In the genomic region with DNA sequence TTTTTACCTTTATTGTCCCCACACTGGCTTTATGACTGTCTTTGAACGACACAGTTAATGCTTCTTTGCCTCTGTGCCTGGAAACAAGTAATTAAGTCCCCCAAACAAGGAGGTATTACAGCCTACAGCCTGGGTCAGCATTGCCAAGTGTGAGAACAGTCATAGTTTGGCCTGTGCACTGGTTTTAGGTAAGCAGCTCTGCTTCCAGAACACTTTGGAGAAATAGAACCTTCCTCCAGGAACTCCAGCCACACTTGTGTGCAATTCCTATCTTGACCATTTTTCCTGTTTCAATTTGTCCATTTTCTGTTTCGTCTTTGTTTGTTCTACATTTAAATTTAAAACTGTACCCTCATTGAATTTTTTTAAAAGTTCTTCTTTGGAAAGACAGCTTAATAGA, we compare ENCODE assay signal across 14 cellular contexts.
DNase-seq lines count a peak whose midpoint lies in the region; TF ChIP-seq lines count a peak whose summit lies in the region.
"Had no signal": no experiment of that assay in that cellular context is flagged by ENCODE, and none has a peak within 500 bp of the region (broad histone marks: within the 10 kb centered on the region; RNA-seq: fewer than 3 reads in every experiment).

No MANE protein-coding gene starts in this region.

- H3K36me3 Mint-ChIP-seq in Calu3 (ENCODE audit: insufficient read depth, unreplicated experiment) = no peaks in the 10 kb centered on the region
- no peaks in the 10 kb centered on the region for H3K36me3 Mint-ChIP-seq in glutamatergic neuron (ENCODE audit: unreplicated experiment)
- H3K36me3 Mint-ChIP-seq: IgD-negative memory B cell had no signal

- H3K27ac Mint-ChIP-seq in Calu3 (ENCODE audit: unreplicated experiment) (peak overlapping the region; percentile 89), glutamatergic neuron (ENCODE audit: unreplicated experiment) (no peak overlapping the region)
- H3K27ac Mint-ChIP-seq: CD4-positive, alpha-beta T cell; IgD-negative memory B cell had no signal

- H3K9me3 Mint-ChIP-seq in Calu3 (ENCODE audit: low read depth, unreplicated experiment) = no peaks in the 10 kb centered on the region
- H3K9me3 Mint-ChIP-seq in glutamatergic neuron (ENCODE audit: unreplicated experiment) = peaks cover 1% of the 10 kb centered on the region

- TF ChIP-seq CTCF in 22Rv1 (IDR thresholded peaks at IDR 0.05) = no peak
- TF ChIP-seq CTCF in Calu3 (IDR thresholded peaks at IDR 0.05; ENCODE audit: unreplicated experiment) = no peak
- TF ChIP-seq CTCF in hepatocyte (IDR thresholded peaks at IDR 0.05; ENCODE audit: poor library complexity) = no peak
- TF ChIP-seq CTCF in parathyroid adenoma (IDR thresholded peaks at IDR 0.05) = no peak
- no peak for TF ChIP-seq CTCF in glutamatergic neuron (IDR thresholded peaks at IDR 0.05; ENCODE audit: partially characterized antibody, unreplicated experiment)
- no peak for TF ChIP-seq CTCF in smooth muscle cell (IDR thresholded peaks at IDR 0.05; ENCODE audit: borderline replicate concordance, insufficient read depth, poor library complexity, severe bottlenecking)

- H3K27me3 Mint-ChIP-seq in Calu3 (ENCODE audit: unreplicated experiment) (no peaks in the 10 kb centered on the region), glutamatergic neuron (ENCODE audit: unreplicated experiment) (peaks cover 2% of the 10 kb centered on the region)
- H3K27me3 Mint-ChIP-seq: CD4-positive, alpha-beta T cell; IgD-negative memory B cell had no signal

- H3K4me3 ChIP-seq in hepatocyte (no peak overlapping the region), parathyroid adenoma (ENCODE audit: low read depth, low read length) (no peak overlapping the region), smooth muscle cell (no peak overlapping the region)

- no peaks in the 10 kb centered on the region for H3K9me2 ChIP-seq in hepatocyte (replicated peaks; ENCODE audit: insufficient read depth)

- no peaks in the 10 kb centered on the region for H3K79me2 ChIP-seq in hepatocyte
- no peaks in the 10 kb centered on the region for H3K79me2 ChIP-seq in parathyroid adenoma
- no peaks in the 10 kb centered on the region for H3K79me2 ChIP-seq in smooth muscle cell (ENCODE audit: low read depth)

- no peaks in the 10 kb centered on the region for H3K27me3 ChIP-seq in hepatocyte
- H3K27me3 ChIP-seq in parathyroid adenoma (ENCODE audit: control insufficient read depth, insufficient read depth, low read length) = no peaks in the 10 kb centered on the region
- no peaks in the 10 kb centered on the region for H3K27me3 ChIP-seq in smooth muscle cell (ENCODE audit: low read depth)
- H3K27me3 ChIP-seq: BE2C had no signal

- H3K4me2 ChIP-seq in hepatocyte (peak overlapping the region; percentile 45), parathyroid adenoma (ENCODE audit: low read length) (no peak overlapping the region), smooth muscle cell (no peak overlapping the region)

- H4K20me1 ChIP-seq in hepatocyte (ENCODE audit: insufficient read depth, poor library complexity, severe bottlenecking) (no peaks in the 10 kb centered on the region), smooth muscle cell (ENCODE audit: low read depth) (no peaks in the 10 kb centered on the region)

- peaks cover 17% of the 10 kb centered on the region for H3K4me1 ChIP-seq in hepatocyte (ENCODE audit: insufficient read depth)
- H3K4me1 ChIP-seq in parathyroid adenoma = peaks cover 7% of the 10 kb centered on the region
- no peaks in the 10 kb centered on the region for H3K4me1 ChIP-seq in smooth muscle cell (ENCODE audit: low read depth)

- H3K4me1 Mint-ChIP-seq in Calu3 (ENCODE audit: low read depth, unreplicated experiment) (peaks cover 26% of the 10 kb centered on the region), glutamatergic neuron (ENCODE audit: low read depth, unreplicated experiment) (peaks cover 25% of the 10 kb centered on the region)
- H3K4me1 Mint-ChIP-seq: IgD-negative memory B cell had no signal

- H3K4me3 Mint-ChIP-seq in Calu3 (ENCODE audit: low read depth, unreplicated experiment) (no peak overlapping the region), glutamatergic neuron (ENCODE audit: unreplicated experiment) (no peak overlapping the region)
- H3K4me3 Mint-ChIP-seq: CD4-positive, alpha-beta T cell; IgD-negative memory B cell had no signal

- BruUV-seq in Calu3 (replicated peaks; lab: Mats Ljungman, UMichigan) = no TSS peak

- H3K36me3 ChIP-seq in hepatocyte (replicated peaks; ENCODE audit: insufficient read depth, low read depth) (no peaks in the 10 kb centered on the region), parathyroid adenoma (ENCODE audit: control insufficient read depth, insufficient read depth, low read length) (no peaks in the 10 kb centered on the region), smooth muscle cell (ENCODE audit: low read depth) (no peaks in the 10 kb centered on the region)
- H3K36me3 ChIP-seq: BE2C had no signal

- H3K9me3 ChIP-seq in hepatocyte (ENCODE audit: low read depth) (no peaks in the 10 kb centered on the region), parathyroid adenoma (ENCODE audit: control insufficient read depth, low read length) (no peaks in the 10 kb centered on the region), smooth muscle cell (replicated peaks; ENCODE audit: low read depth) (no peaks in the 10 kb centered on the region)
- H3K9me3 ChIP-seq: BE2C had no signal

- H3F3A ChIP-seq in smooth muscle cell (ENCODE audit: low read depth) = no peaks in the 10 kb centered on the region

- H2AFZ ChIP-seq in hepatocyte (no peak overlapping the region), parathyroid adenoma (peak overlapping the region; percentile 40), smooth muscle cell (ENCODE audit: low read depth) (no peak overlapping the region)

- no peak for DNase-seq in Calu3
- DNase-seq in hepatocyte (ENCODE audit: low spot score) = no peak
- DNase-seq in glutamatergic neuron = no peak
- no peak for DNase-seq in NCI-H2171 treated with DMSO at 0.1 percent for 48 hours (lab: John Stamatoyannopoulos, UW)
- DNase-seq in smooth muscle cell (lab: John Stamatoyannopoulos, UW; ENCODE audit: unreplicated experiment) = no peak
- DNase-seq: BE2C; CD4-positive, alpha-beta T cell; HCEC 1CT; NCI-H1417 treated with DMSO at 0.1 percent for 48 hours; NCI-H1930; NCI-H510A treated with DMSO at 0.1 percent for 48 hours had no signal

- H3K27ac ChIP-seq in 22Rv1 (peak overlapping the region; percentile 74), hepatocyte (peak overlapping the region; percentile 72), parathyroid adenoma (no peak overlapping the region), smooth muscle cell (ENCODE audit: low read depth) (no peak overlapping the region)

- CTCF ChIA-PET in Calu3 (lab: Charles Lee) = interaction anchor here (0.6 to 1.1 kb wide), 2 partner anchors 10 to 22 kb away, joined by 3 read pairs; no protein-coding TSS in a partner anchor

- intact Hi-C loops in Calu3 (cut with micrococcal nuclease; ENCODE audit: unreplicated experiment) = no loop called here

- H3K9ac ChIP-seq in parathyroid adenoma (no peak overlapping the region), smooth muscle cell (ENCODE audit: low read depth) (no peak overlapping the region)

- 46% methylated on average over 2 of the region's 2 CpGs for WGBS in hepatocyte (ENCODE audit: low lambda C conversion rate, missing lambda C conversion rate)
- 47% methylated on average over 2 of the region's 2 CpGs for WGBS in smooth muscle cell (ENCODE audit: low lambda C conversion rate)

Comparison
In these comparisons a context has a peak if more than half of its experiments do, and no peak if none do; other contexts are left out.
1. H3K27ac ChIP-seq: peak in 22Rv1 (single experiment) and hepatocyte (single experiment); none in parathyroid adenoma (single experiment) and smooth muscle cell (single experiment).